In the genomic region with DNA sequence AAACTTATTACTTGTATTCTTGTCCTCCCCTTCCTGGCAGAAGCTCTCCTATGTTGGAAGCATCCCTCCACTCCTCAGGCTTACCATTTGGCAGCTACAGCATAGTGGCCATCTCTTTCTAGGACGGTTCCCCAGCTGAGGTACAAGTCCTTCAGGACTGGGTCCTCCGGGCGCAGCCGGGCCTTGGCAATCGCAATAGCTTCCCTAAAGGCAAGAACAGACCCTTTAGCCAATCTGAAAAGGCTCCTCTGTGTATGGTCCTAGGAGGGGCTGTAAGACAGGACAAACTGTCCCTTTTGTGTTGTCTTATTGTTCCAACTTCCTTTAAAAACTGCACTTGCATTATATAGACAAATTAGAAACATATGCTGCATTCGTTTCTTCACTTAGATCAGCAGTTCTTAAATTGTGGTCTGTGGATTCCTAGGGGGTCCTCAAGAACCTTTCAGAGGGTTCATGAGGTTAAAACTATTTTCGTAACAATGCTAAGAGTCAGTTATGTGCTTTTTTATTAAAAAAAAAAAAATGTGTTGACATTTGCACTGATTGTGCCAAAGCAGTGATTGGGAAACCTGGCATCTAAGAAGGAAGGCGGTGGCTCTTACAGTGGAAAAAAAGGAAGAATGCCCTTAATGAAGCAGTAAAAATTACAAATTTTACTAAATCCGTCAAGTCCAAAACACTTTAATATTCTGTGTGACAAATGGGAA, we compare ENCODE assay signal across 19 cellular contexts. TPM values are rescaled to one million over a fixed set of nuclear protein-coding genes. Genes with fewer than 3 reads are reported as not detected.
DNase-seq lines count a peak whose midpoint lies in the region; ATAC-seq and TF ChIP-seq lines count a peak whose summit lies in the region.
"Had no signal": no experiment of that assay in that cellular context is flagged by ENCODE, and none has a peak within 500 bp of the region (broad histone marks: within the 10 kb centered on the region; RNA-seq: fewer than 3 reads in every experiment).

No MANE protein-coding gene starts in this region.

- H3K9me3 ChIP-seq in A673 (ENCODE audit: low read depth, low read length, poor library complexity, severe bottlenecking) (no peaks in the 10 kb centered on the region), ascending aorta (no peaks in the 10 kb centered on the region), body of pancreas (no peaks in the 10 kb centered on the region), osteoblast (ENCODE audit: low read depth, low read length) (no peaks in the 10 kb centered on the region)
- H3K9me3 ChIP-seq: transverse colon had no signal

- H2AFZ ChIP-seq in osteoblast (ENCODE audit: low read length) = no peak overlapping the region

- no peaks in the 10 kb centered on the region for H3K79me2 ChIP-seq in osteoblast (ENCODE audit: insufficient read depth, low read length)

- no peak for ATAC-seq in stimulated activated naive B cell treated with anti-CD40 and anti-IgM and Interleukin-4, amounts not matched to agents 10 μg/mL and 1 μg/mL and 100 μg/mL, for 72 hours (replicated peaks)
- no peak for ATAC-seq in body of pancreas
- ATAC-seq in GM21390 (IDR thresholded peaks at IDR 0.05; ENCODE audit: unreplicated experiment) = no peak
- ATAC-seq: Right ventricle myocardium inferior; stimulated activated memory B cell treated with anti-CD40 and anti-IgM and Interleukin-4, amounts not matched to agents 10 μg/mL and 1 μg/mL and 100 μg/mL, for 72 hours had no signal

- peaks cover 89% of the 10 kb centered on the region for H3K36me3 ChIP-seq in A673 (ENCODE audit: insufficient read depth, low read length, poor library complexity, severe bottlenecking)
- H3K36me3 ChIP-seq in ascending aorta = peaks cover 63 to 94% of the 10 kb centered on the region in 2 donors
- H3K36me3 ChIP-seq in body of pancreas (replicated peaks in 1 of 2; ENCODE audit: insufficient read depth in 1 of 2, low read depth in 2 of 2) = peaks cover 5 to 28% of the 10 kb centered on the region in 2 donors
- peaks cover 81% of the 10 kb centered on the region for H3K36me3 ChIP-seq in osteoblast (ENCODE audit: insufficient read depth, low read length)

- TF ChIP-seq CTCF in A673 (conservative IDR thresholded peaks at IDR 0.05; ENCODE audit: low read depth, low read length) = no peak
- TF ChIP-seq CTCF in ascending aorta (IDR thresholded peaks at IDR 0.05) = no peak
- no peak for TF ChIP-seq CTCF in body of pancreas (IDR thresholded peaks at IDR 0.05)
- no peak for TF ChIP-seq CTCF in osteoblast (IDR thresholded peaks at IDR 0.05; ENCODE audit: extremely low read depth, low read depth, low read length)

- H3K27me3 ChIP-seq in A673 (replicated peaks; ENCODE audit: insufficient read depth, low read depth, low read length, poor library complexity) = no peaks in the 10 kb centered on the region
- no peaks in the 10 kb centered on the region for H3K27me3 ChIP-seq in ascending aorta
- no peaks in the 10 kb centered on the region for H3K27me3 ChIP-seq in body of pancreas
- no peaks in the 10 kb centered on the region for H3K27me3 ChIP-seq in osteoblast (ENCODE audit: insufficient read depth, low read length)
- H3K27me3 ChIP-seq: transverse colon had no signal

- CTCF ChIA-PET in A673 (lab: Charles Lee) = no interaction called here

- no peaks in the 10 kb centered on the region for H3K4me1 Mint-ChIP-seq in stimulated activated naive B cell treated with anti-CD40 and anti-IgM and Interleukin-4, amounts not matched to agents 10 μg/mL and 1 μg/mL and 100 μg/mL, for 72 hours
- H3K4me1 Mint-ChIP-seq: nephron; stimulated activated memory B cell treated with anti-CD40 and anti-IgM and Interleukin-4, amounts not matched to agents 10 μg/mL and 1 μg/mL and 100 μg/mL, for 72 hours had no signal

- no peak for TF ChIP-seq POLR2A in body of pancreas (IDR thresholded peaks at IDR 0.05)

- H3K4me2 ChIP-seq in osteoblast (ENCODE audit: insufficient read depth, low read length) = no peak overlapping the region

- H3K4me1 ChIP-seq in A673 (ENCODE audit: insufficient read depth, low read length, poor library complexity, severe bottlenecking) = no peaks in the 10 kb centered on the region
- H3K4me1 ChIP-seq in ascending aorta = no peaks in the 10 kb centered on the region
- no peaks in the 10 kb centered on the region for H3K4me1 ChIP-seq in body of pancreas
- no peaks in the 10 kb centered on the region for H3K4me1 ChIP-seq in osteoblast (ENCODE audit: insufficient read depth, low read length)
- H3K4me1 ChIP-seq: transverse colon had no signal

- H3K4me3 ChIP-seq in A673 (ENCODE audit: low read depth, low read length, poor library complexity, severe bottlenecking) (no peak overlapping the region), ascending aorta (no peak overlapping the region), body of pancreas (no peak overlapping the region), osteoblast (ENCODE audit: insufficient read depth, low read length) (no peak overlapping the region)
- H3K4me3 ChIP-seq: transverse colon had no signal

- 88 to 91% methylated on average over 9 of the region's 9 CpGs for WGBS in body of pancreas, 2 donors

- H3K27ac Mint-ChIP-seq in stimulated activated naive B cell treated with anti-CD40 and anti-IgM and Interleukin-4, amounts not matched to agents 10 μg/mL and 1 μg/mL and 100 μg/mL, for 72 hours = peak overlapping the region; percentile 53
- H3K27ac Mint-ChIP-seq: activated CD4-positive, alpha-beta memory T cell treated with anti-CD3 and anti-CD28 coated beads for 36 hours; CD4-positive, alpha-beta T cell; nephron; stimulated activated memory B cell treated with anti-CD40 and anti-IgM and Interleukin-4, amounts not matched to agents 10 μg/mL and 1 μg/mL and 100 μg/mL, for 72 hours had no signal

- intact Hi-C loops in A673 (cut with micrococcal nuclease; ENCODE audit: unreplicated experiment) = no loop called here
- intact Hi-C loops in ascending aorta (cut with DNase I) = no loop called here
- intact Hi-C loops in body of pancreas (cut with DNase I) = no loop called here

- H3K27me3 Mint-ChIP-seq in stimulated activated naive B cell treated with anti-CD40 and anti-IgM and Interleukin-4, amounts not matched to agents 10 μg/mL and 1 μg/mL and 100 μg/mL, for 72 hours = no peaks in the 10 kb centered on the region
- H3K27me3 Mint-ChIP-seq: activated CD4-positive, alpha-beta memory T cell treated with anti-CD3 and anti-CD28 coated beads for 36 hours; CD4-positive, alpha-beta T cell; stimulated activated memory B cell treated with anti-CD40 and anti-IgM and Interleukin-4, amounts not matched to agents 10 μg/mL and 1 μg/mL and 100 μg/mL, for 72 hours had no signal

- no peak overlapping the region for H3K4me3 Mint-ChIP-seq in stimulated activated naive B cell treated with anti-CD40 and anti-IgM and Interleukin-4, amounts not matched to agents 10 μg/mL and 1 μg/mL and 100 μg/mL, for 72 hours
- H3K4me3 Mint-ChIP-seq: activated CD4-positive, alpha-beta memory T cell treated with anti-CD3 and anti-CD28 coated beads for 36 hours; CD4-positive, alpha-beta T cell; nephron; stimulated activated memory B cell treated with anti-CD40 and anti-IgM and Interleukin-4, amounts not matched to agents 10 μg/mL and 1 μg/mL and 100 μg/mL, for 72 hours had no signal

- POLR2A ChIA-PET in A673 (lab: Charles Lee; ENCODE audit: low non-redundant PET) = no interaction called here

- H3K27ac ChIP-seq in A673 (ENCODE audit: low read depth, low read length, poor library complexity, severe bottlenecking) = peak overlapping the region; percentile 50
- H3K27ac ChIP-seq in ascending aorta = peak overlapping the region; percentile 22 to 43
- H3K27ac ChIP-seq in body of pancreas = no peak overlapping the region
- H3K27ac ChIP-seq in osteoblast (ENCODE audit: low read depth, low read length) = no peak overlapping the region
- H3K27ac ChIP-seq: transverse colon had no signal

- no peaks in the 10 kb centered on the region for H4K20me1 ChIP-seq in osteoblast (ENCODE audit: insufficient read depth, low read length)

- BruUV-seq in A673 (replicated peaks; lab: Mats Ljungman, UMichigan) = no TSS peak

- DNase-seq in A673 (ENCODE audit: low spot score) (no peak), ascending aorta (ENCODE audit: low spot score in 2 of 2) (no peak), fibroblast of the conjunctiva (ENCODE audit: low read depth) (peak; percentile 43), body of pancreas (no peak), osteoblast (ENCODE audit: insufficient read length, low spot score, missing footprints) (no peak), iPS-NIHi7 (ENCODE audit: extremely low spot score) (no peak)
- DNase-seq in stimulated activated naive B cell treated with anti-CD40 and anti-IgM and Interleukin-4, amounts not matched to agents 10 μg/mL and 1 μg/mL and 100 μg/mL, for 72 hours = no peak
- DNase-seq: activated CD4-positive, alpha-beta memory T cell treated with anti-CD3 and anti-CD28 coated beads for 36 hours; activated gamma-delta T cell treated with Interleukin-2 at 50 U/mL for 16 hours; CD4-positive, alpha-beta T cell; effector CD4-positive, alpha-beta T cell; NCI-H2081; NCI-H446; OCI-M1; transverse colon had no signal

- peaks cover 41 to 60% of the 10 kb centered on the region in 2 donors for H3K36me3 Mint-ChIP-seq in stimulated activated naive B cell treated with anti-CD40 and anti-IgM and Interleukin-4, amounts not matched to agents 10 μg/mL and 1 μg/mL and 100 μg/mL, for 72 hours

- no peaks in the 10 kb centered on the region for H3K9me3 Mint-ChIP-seq in stimulated activated naive B cell treated with anti-CD40 and anti-IgM and Interleukin-4, amounts not matched to agents 10 μg/mL and 1 μg/mL and 100 μg/mL, for 72 hours
- H3K9me3 Mint-ChIP-seq: activated CD4-positive, alpha-beta memory T cell treated with anti-CD3 and anti-CD28 coated beads for 36 hours; CD4-positive, alpha-beta T cell; nephron; stimulated activated memory B cell treated with anti-CD40 and anti-IgM and Interleukin-4, amounts not matched to agents 10 μg/mL and 1 μg/mL and 100 μg/mL, for 72 hours had no signal

RNA-seq across cellular contexts. Expression of gene GEMIN5, which starts 38.7 kb away (rescaled TPM):
- total RNA-seq in A673 (2021) = 42.5 and 50.6 TPM in 2 replicates
- 11.0 TPM for total RNA-seq in ascending aorta
- 1 to 10 TPM; 5.7 to 8.2 TPM for total RNA-seq in body of pancreas
- 10.3 and 11.6 TPM in 2 replicates for total RNA-seq in osteoblast

RNA-seq across cellular contexts. Expression of gene CNOT8, which starts 40.8 kb away (rescaled TPM):
- total RNA-seq in A673 (2021) (45.2 and 50.2 TPM in 2 replicates), ascending aorta (32.1 TPM), body of pancreas (10 to 100 TPM; 19.8 to 32.4 TPM), osteoblast (48.6 and 55.7 TPM in 2 replicates)

RNA-seq across cellular contexts. Expression of gene MRPL22, which starts 41.6 kb away (rescaled TPM):
- total RNA-seq in A673 (2021) (143 and 147 TPM in 2 replicates), ascending aorta (7.8 TPM), body of pancreas (10 to 100 TPM in 1 of 2 donors, 1 to 10 TPM in 1; 3.9 to 18.5 TPM), osteoblast (13.3 and 17.4 TPM in 2 replicates)

RNA-seq across cellular contexts. Expression of gene FAXDC2, which starts 48.9 kb away (rescaled TPM):
- total RNA-seq in A673 (2021) = 0.44 TPM in 1 of 2 replicates, not detected in the other
- total RNA-seq in ascending aorta = 25.3 TPM
- 10 to 100 TPM in 1 of 2 donors, 1 to 10 TPM in 1; 8.0 to 10.9 TPM for total RNA-seq in body of pancreas
- total RNA-seq in osteoblast = 13.8 and 19.2 TPM in 2 replicates
- total RNA-seq: activated CD4-positive, alpha-beta memory T cell treated with anti-CD3 and anti-CD28 coated beads for 36 hours; CD4-positive, alpha-beta T cell had no signal

Comparison
In these comparisons a context has a peak if more than half of its experiments do, and no peak if none do; other contexts are left out.
1. H3K27ac ChIP-seq: peak in A673 (single experiment) and ascending aorta (2 of 2); none in body of pancreas (0 of 4) and osteoblast (single experiment).